Comparison of ENCODE assay signal across 9 cellular contexts in genomic region chr15:75069301-75069925, GRCh38. TPM values are rescaled to one million over a fixed set of nuclear protein-coding genes. Genes with fewer than 3 reads are reported as not detected.
DNase-seq lines count a peak whose midpoint lies in the region; ATAC-seq and TF ChIP-seq lines count a peak whose summit lies in the region.
"Had no signal": no experiment of that assay in that cellular context is flagged by ENCODE, and none has a peak within 500 bp of the region (broad histone marks: within the 10 kb centered on the region; RNA-seq: fewer than 3 reads in every experiment).

No MANE protein-coding gene starts in this region.

- peaks cover 0 to 82% of the 10 kb centered on the region in 2 donors for H3K4me1 ChIP-seq in left lung

- peaks cover 28% of the 10 kb centered on the region for H3K36me3 Mint-ChIP-seq in nephron progenitor cell (ENCODE audit: low read depth)

- H3K27me3 Mint-ChIP-seq in nephron progenitor cell (ENCODE audit: low read depth, poor library complexity): peaks cover 13% of the 10 kb centered on the region

- peak overlapping the region in 1 of 2 donors; percentile 70 for H3K27ac ChIP-seq in left lung

- H3K9me3 ChIP-seq in left lung: peaks cover 0 to 3% of the 10 kb centered on the region in 2 donors

- TF ChIP-seq CTCF in left lung (IDR thresholded peaks at IDR 0.05) (no peak), nephron progenitor cell (IDR thresholded peaks at IDR 0.05) (no peak)

- no peak overlapping the region for H3K27ac Mint-ChIP-seq in nephron progenitor cell

- intact Hi-C loops in left lung (cut with DNase I): no loop called here

- peaks cover 26% of the 10 kb centered on the region for H3K9me3 Mint-ChIP-seq in nephron progenitor cell

- peaks cover 20% of the 10 kb centered on the region for H3K4me1 Mint-ChIP-seq in nephron progenitor cell
- H3K4me1 Mint-ChIP-seq: neural crest cell had no signal

- H3K27me3 ChIP-seq in left lung: no peaks in the 10 kb centered on the region

- no peak overlapping the region for H3K4me3 ChIP-seq in left lung

- no peak overlapping the region for H3K4me3 Mint-ChIP-seq in nephron progenitor cell
- H3K4me3 Mint-ChIP-seq: neural crest cell had no signal

- peak in 1 of 2 donors; percentile 58 for DNase-seq in left lung
- no peak for DNase-seq in amniotic stem cell (lab: John Stamatoyannopoulos, UW)
- no peak for DNase-seq in NCI-H1105 (lab: John Stamatoyannopoulos, UW)
- DNase-seq in NCI-H226: no peak
- DNase-seq in nephron progenitor cell: no peak

- H3K36me3 ChIP-seq in left lung: no peaks in the 10 kb centered on the region

- ATAC-seq in GM18520 (IDR thresholded peaks at IDR 0.05; ENCODE audit: unreplicated experiment): peak; percentile 83
- peak; percentile 64 for ATAC-seq in GM21526 (IDR thresholded peaks at IDR 0.05; ENCODE audit: low FRiP score, unreplicated experiment)
- peak; percentile 53 for ATAC-seq in HG03558 (IDR thresholded peaks at IDR 0.05; ENCODE audit: extremely low read depth, unreplicated experiment)
- peak; percentile 68 for ATAC-seq in left lung

RNA-seq across cellular contexts. Expression of gene PPCDC, which starts 46.0 kb away (rescaled TPM):
- total RNA-seq in left lung: 10 to 100 TPM; 13.2 to 14.1 TPM
